ENCODE assay signal across 12 cellular contexts in the genomic region with DNA sequence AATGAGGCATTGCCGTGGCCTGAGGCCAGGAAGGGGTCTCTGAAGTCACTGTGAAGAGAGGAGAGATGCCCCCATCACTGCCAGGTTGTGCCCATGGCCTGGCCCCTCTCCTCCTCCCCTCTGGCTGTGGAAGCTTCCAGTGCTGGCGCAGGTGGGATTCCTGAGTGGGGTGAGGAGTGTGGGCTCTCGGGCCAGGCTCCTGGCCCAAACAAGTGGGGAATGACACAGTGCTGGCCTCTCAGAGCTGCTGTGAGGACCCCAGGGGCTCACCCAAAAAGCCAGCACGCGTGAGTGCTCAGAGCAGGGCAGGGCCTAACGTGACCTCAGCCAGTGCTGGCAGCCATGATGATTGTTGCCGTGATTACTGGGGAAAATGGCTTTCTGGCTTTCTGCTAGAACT. TPM values are rescaled to one million over a fixed set of nuclear protein-coding genes. Genes with fewer than 3 reads are reported as not detected.
DNase-seq lines count a peak whose midpoint lies in the region; ATAC-seq and TF ChIP-seq lines count a peak whose summit lies in the region.
"Had no signal": no experiment of that assay in that cellular context is flagged by ENCODE, and none has a peak within 500 bp of the region (broad histone marks: within the 10 kb centered on the region; RNA-seq: fewer than 3 reads in every experiment).

No MANE protein-coding gene starts in this region.

- CTCF ChIA-PET in activated B cell treated with CpG ODN at 0.5 μM for 24 hours (lab: Charles Lee) = no interaction called here

- no peak overlapping the region for H3K4me3 ChIP-seq in stomach
- H3K4me3 ChIP-seq: SK-N-MC had no signal

- peaks cover 0 to 47% (median 39%) of the 10 kb centered on the region in 4 donors for H3K36me3 ChIP-seq in stomach

- no peaks in the 10 kb centered on the region for H3K27me3 Mint-ChIP-seq in activated T-cell treated with anti-CD3 and anti-CD28 coated beads, Interleukin-2, amount 50 U/mL, for 24 hours
- no peaks in the 10 kb centered on the region for H3K27me3 Mint-ChIP-seq in activated B cell treated with CpG ODN at 0.5 μM for 24 hours
- peaks cover 0 to 8% (median 0%) of the 10 kb centered on the region in 3 donors for H3K27me3 Mint-ChIP-seq in immature natural killer cell (ENCODE audit: low read depth in 3 of 3)

- no peak for TF ChIP-seq CTCF in activated B cell treated with CpG ODN at 0.5 μM for 24 hours (IDR thresholded peaks at IDR 0.05)
- TF ChIP-seq CTCF in stomach (IDR thresholded peaks at IDR 0.05) = no peak
- TF ChIP-seq CTCF in omental fat pad (IDR thresholded peaks at IDR 0.05) = no peak

- H3K4me1 Mint-ChIP-seq in activated T-cell treated with anti-CD3 and anti-CD28 coated beads, Interleukin-2, amount 50 U/mL, for 24 hours (ENCODE audit: low read depth) = peaks cover 63% of the 10 kb centered on the region
- H3K4me1 Mint-ChIP-seq in activated B cell treated with CpG ODN at 0.5 μM for 24 hours (peaks cover 25% of the 10 kb centered on the region), immature natural killer cell (peaks cover 22 to 29% of the 10 kb centered on the region in 2 donors)

- DNase-seq in activated T-cell treated with anti-CD3 and anti-CD28 coated beads, Interleukin-2, amount 50 U/mL, for 24 hours = no peak
- no peak for DNase-seq in activated T-cell treated with anti-CD3 and anti-CD28 coated beads, Interleukin-2, amount 50 U/mL, for 48 hours
- DNase-seq in activated B cell treated with CpG ODN at 0.5 μM for 24 hours (no peak), immature natural killer cell (no peak), stomach (no peak), NCI-H2171 (lab: John Stamatoyannopoulos, UW) (no peak), omental fat pad (ENCODE audit: low spot score) (no peak), NCI-H1105 (lab: John Stamatoyannopoulos, UW) (no peak)
- DNase-seq: left colon, NCI-H2171 treated with DMSO at 0.1 percent for 48 hours, WERI-Rb-1 had no signal

- no peak overlapping the region for H3K4me3 Mint-ChIP-seq in activated T-cell treated with anti-CD3 and anti-CD28 coated beads, Interleukin-2, amount 50 U/mL, for 24 hours
- H3K4me3 Mint-ChIP-seq in activated B cell treated with CpG ODN at 0.5 μM for 24 hours (no peak overlapping the region), immature natural killer cell (no peak overlapping the region)

- no peaks in the 10 kb centered on the region for H3K9me3 ChIP-seq in stomach

- POLR2A ChIA-PET in activated B cell treated with CpG ODN at 0.5 μM for 24 hours (lab: Charles Lee) = no interaction called here

- H3K27me3 ChIP-seq in stomach = no peaks in the 10 kb centered on the region

- no peak for TF ChIP-seq EP300 in stomach (IDR thresholded peaks at IDR 0.05)

- H3K4me1 ChIP-seq in stomach = peaks cover 35 to 70% (median 44%) of the 10 kb centered on the region in 4 donors

- peak overlapping the region in 3 of 5 donors; percentile 83 to 90 (median 87) for H3K27ac ChIP-seq in stomach
- H3K27ac ChIP-seq: SK-N-MC, WERI-Rb-1 had no signal

- ATAC-seq in activated B cell treated with CpG ODN at 0.5 μM for 24 hours (ENCODE audit: low read depth) = no peak
- no peak for ATAC-seq in omental fat pad (ENCODE audit: low FRiP score)

- H3K36me3 Mint-ChIP-seq in activated T-cell treated with anti-CD3 and anti-CD28 coated beads, Interleukin-2, amount 50 U/mL, for 24 hours (ENCODE audit: low read depth) = peaks cover 68% of the 10 kb centered on the region
- H3K36me3 Mint-ChIP-seq in activated B cell treated with CpG ODN at 0.5 μM for 24 hours (ENCODE audit: low read depth) (peaks cover 52% of the 10 kb centered on the region), immature natural killer cell (peaks cover 12 to 19% (median 15%) of the 10 kb centered on the region in 3 donors)

- TF ChIP-seq POLR2A in stomach (IDR thresholded peaks at IDR 0.05) = no peak

- peak overlapping the region; percentile 97 for H3K27ac Mint-ChIP-seq in activated T-cell treated with anti-CD3 and anti-CD28 coated beads, Interleukin-2, amount 50 U/mL, for 24 hours
- H3K27ac Mint-ChIP-seq in activated B cell treated with CpG ODN at 0.5 μM for 24 hours (peak overlapping the region; percentile 53), immature natural killer cell (peak overlapping the region in 4 of 6 donors; percentile 74 to 89 (median 80))

- H3K9me3 Mint-ChIP-seq in activated T-cell treated with anti-CD3 and anti-CD28 coated beads, Interleukin-2, amount 50 U/mL, for 24 hours = no peaks in the 10 kb centered on the region
- no peaks in the 10 kb centered on the region for H3K9me3 Mint-ChIP-seq in activated B cell treated with CpG ODN at 0.5 μM for 24 hours
- no peaks in the 10 kb centered on the region for H3K9me3 Mint-ChIP-seq in immature natural killer cell

- intact Hi-C loops in activated B cell treated with CpG ODN at 0.5 μM for 24 hours (cut with micrococcal nuclease) = no loop called here
- intact Hi-C loops in stomach (cut with DNase I; ENCODE audit: low total_unique reads) = no loop called here

- WGBS in stomach, 5 donors = 85 to 94% (median 91%) methylated on average over 7 of the region's 7 CpGs

RNA-seq across cellular contexts. Expression of gene MTSS2, which starts 53.5 kb away (rescaled TPM):
- total RNA-seq in activated B cell treated with CpG ODN at 0.5 μM for 24 hours (0.81 and 1.4 TPM in 2 replicates), stomach (10 to 100 TPM in 4 of 5 donors, 1 to 10 TPM in 1; 5.8 to 50.7 (median 17.4) TPM), omental fat pad (10 to 100 TPM; 19.3 to 70.1 (median 32.4) TPM)
- polyA plus RNA-seq in immature natural killer cell (not detected), stomach (10 to 100 TPM; 19.7 to 42.2 (median 33.0) TPM)
